In the genomic region with DNA sequence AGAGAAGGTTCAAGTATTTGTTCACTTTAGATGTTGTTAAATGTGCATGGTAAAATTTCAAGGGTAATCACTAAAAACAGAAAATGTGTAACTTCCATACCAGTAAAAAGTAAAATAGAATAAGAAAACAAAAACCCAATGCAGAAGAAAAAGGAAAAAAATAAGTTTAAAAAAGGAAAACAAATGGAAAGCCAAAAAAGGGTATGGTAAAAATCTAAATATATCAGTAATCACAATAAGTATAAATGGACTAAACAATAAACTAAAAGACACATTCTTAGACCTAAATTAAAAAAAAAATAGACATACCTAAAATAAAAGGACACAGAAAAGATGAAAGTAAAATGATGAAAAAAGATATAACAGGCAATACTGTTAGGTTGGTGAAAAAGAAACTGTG, we compare ENCODE assay signal across 2 cellular contexts.
TF ChIP-seq lines count a peak whose summit lies in the region.

No MANE protein-coding gene starts in this region.

TF ChIP-seq in HEK293T, 16 proteins besides CTCF, POLR2A, EP300 and RAD21:
- TF ChIP-seq ELF4 (IDR thresholded peaks at IDR 0.05) (no peak), L3MBTL2 (conservative IDR thresholded peaks at IDR 0.05) (no peak), BHLHE40 (IDR thresholded peaks at IDR 0.05; ENCODE audit: borderline replicate concordance) (no peak), ZNF384 (IDR thresholded peaks at IDR 0.05) (peak; percentile 26; the same call in 1 of the 2 replicates), FOXM1 (IDR thresholded peaks at IDR 0.05; ENCODE audit: borderline replicate concordance) (no peak), FOXA1 (IDR thresholded peaks at IDR 0.05) (no peak), HDGF (IDR thresholded peaks at IDR 0.05; ENCODE audit: borderline replicate concordance) (no peak)
- TF ChIP-seq, protein P1, sequence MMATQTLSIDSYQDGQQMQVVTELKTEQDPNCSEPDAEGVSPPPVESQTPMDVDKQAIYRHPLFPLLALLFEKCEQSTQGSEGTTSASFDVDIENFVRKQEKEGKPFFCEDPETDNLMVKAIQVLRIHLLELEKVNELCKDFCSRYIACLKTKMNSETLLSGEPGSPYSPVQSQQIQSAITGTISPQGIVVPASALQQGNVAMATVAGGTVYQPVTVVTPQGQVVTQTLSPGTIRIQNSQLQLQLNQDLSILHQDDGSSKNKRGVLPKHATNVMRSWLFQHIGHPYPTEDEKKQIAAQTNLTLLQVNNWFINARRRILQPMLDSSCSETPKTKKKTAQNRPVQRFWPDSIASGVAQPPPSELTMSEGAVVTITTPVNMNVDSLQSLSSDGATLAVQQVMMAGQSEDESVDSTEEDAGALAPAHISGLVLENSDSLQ (IDR thresholded peaks at IDR 0.05): no peak

TF ChIP-seq in K562, 482 proteins besides CTCF, POLR2A, EP300 and RAD21:
- TF ChIP-seq ZNF507 (tag; conservative IDR thresholded peaks at IDR 0.05): peak; percentile 98
- no peak for TF ChIP-seq PHF8 (IDR thresholded peaks at IDR 0.05; ENCODE audit: borderline replicate concordance, low read length)
